Comparison of ENCODE assay signal across 8 cellular contexts in the genomic region with DNA sequence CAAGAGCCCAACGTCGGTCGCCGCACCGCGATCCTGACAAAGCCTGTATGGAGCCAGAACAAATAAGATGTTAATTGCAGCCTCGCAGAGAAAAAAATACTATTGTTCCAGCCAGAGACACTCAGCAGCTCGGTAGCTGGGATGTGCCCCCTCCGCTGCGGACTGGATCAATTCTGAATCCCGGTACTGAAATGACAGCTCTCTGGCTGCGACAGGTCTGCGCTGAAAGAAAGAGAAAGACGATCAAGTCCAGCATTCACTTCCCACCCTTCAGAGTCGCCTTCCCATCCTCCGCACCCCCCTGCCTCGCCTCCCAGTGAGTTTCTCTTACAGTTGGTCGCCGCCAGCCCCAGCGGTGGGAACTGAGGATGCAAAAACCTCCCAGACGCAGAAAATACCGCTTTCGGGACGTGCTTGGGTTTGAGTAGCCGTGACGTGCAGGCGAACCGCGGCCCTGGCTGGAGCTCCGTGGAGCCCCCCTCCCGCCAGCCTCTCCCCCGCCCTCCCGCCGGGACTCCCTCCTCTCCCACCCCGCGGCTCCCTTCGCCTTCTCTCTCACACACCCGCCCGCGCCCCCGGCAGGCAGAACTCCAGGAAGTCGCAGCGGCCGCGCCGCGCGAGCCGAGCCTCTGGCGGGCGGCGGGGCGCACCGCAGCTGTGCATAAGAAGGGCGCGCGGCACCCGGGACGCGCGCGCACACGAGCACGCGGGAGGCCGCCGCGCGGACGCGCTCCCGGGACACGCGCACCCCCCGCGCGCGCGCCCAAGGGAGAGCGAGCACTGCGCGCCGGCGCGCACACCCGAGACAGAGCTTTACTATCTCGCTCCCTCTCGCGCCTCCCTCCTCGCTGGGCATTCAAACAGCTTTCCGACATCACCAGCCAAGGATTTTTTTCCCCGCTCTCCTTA. TPM values are rescaled to one million over a fixed set of nuclear protein-coding genes. Genes with fewer than 3 reads are reported as not detected.
DNase-seq lines count a peak whose midpoint lies in the region; ATAC-seq and TF ChIP-seq lines count a peak whose summit lies in the region.

A gene (plus strand): TSS at position 780 of the 909 bp plus-strand sequence. CDS start 3,394 bp downstream, outside the sequence.

- intact Hi-C loops in activated CD8-positive, alpha-beta T cell treated with anti-CD3 and anti-CD28 coated beads for 36 hours (cut with micrococcal nuclease), result loop anchor here (5.0 to 10.0 kb wide), 2 partner anchors 333 to 1480 kb away; no protein-coding TSS in a partner anchor

- H3K27ac Mint-ChIP-seq in activated CD8-positive, alpha-beta T cell treated with anti-CD3 and anti-CD28 coated beads for 36 hours, result no peak within 1 kb of the TSS
- H3K27ac Mint-ChIP-seq in memory B cell, result no peak within 1 kb of the TSS

- H3K9ac ChIP-seq in subcutaneous abdominal adipose tissue (ENCODE audit: low read length in 5 of 5), result peak within 1 kb of the TSS in 4 of 5 donors; percentile 54 to 76 (median 66)

- H3K27me3 ChIP-seq in subcutaneous abdominal adipose tissue (ENCODE audit: control insufficient read depth in 5 of 5, insufficient read depth in 4 of 5, low read length in 5 of 5), result peaks cover 0 to 17% (median 4%) of the 10 kb centered on the region in 5 donors

- peaks cover 49% of the 10 kb centered on the region for H3K27me3 Mint-ChIP-seq in activated CD8-positive, alpha-beta T cell treated with anti-CD3 and anti-CD28 coated beads for 36 hours
- peaks cover 11% of the 10 kb centered on the region for H3K27me3 Mint-ChIP-seq in memory B cell

- peaks cover 13% of the 10 kb centered on the region for H3K4me1 Mint-ChIP-seq in activated CD8-positive, alpha-beta T cell treated with anti-CD3 and anti-CD28 coated beads for 36 hours (ENCODE audit: low read depth)
- peaks cover 18% of the 10 kb centered on the region for H3K4me1 Mint-ChIP-seq in memory B cell

- POLR2A ChIA-PET in activated CD8-positive, alpha-beta T cell treated with anti-CD3 and anti-CD28 coated beads for 36 hours (lab: Charles Lee), result interaction anchor here (0.5 kb wide), 1 partner anchor 61 kb away, joined by 3 read pairs; no protein-coding TSS in a partner anchor

- peak within 1 kb of the TSS; percentile 62 for H3K4me3 Mint-ChIP-seq in activated CD8-positive, alpha-beta T cell treated with anti-CD3 and anti-CD28 coated beads for 36 hours
- H3K4me3 Mint-ChIP-seq in memory B cell, result peak within 1 kb of the TSS; percentile 88

- no peaks in the 10 kb centered on the region for H3K9me3 ChIP-seq in subcutaneous abdominal adipose tissue (ENCODE audit: control insufficient read depth in 5 of 5, low read length in 5 of 5)

- H3K36me3 Mint-ChIP-seq in activated CD8-positive, alpha-beta T cell treated with anti-CD3 and anti-CD28 coated beads for 36 hours (ENCODE audit: low read depth), result no peaks in the 10 kb centered on the region
- H3K36me3 Mint-ChIP-seq in memory B cell, result no peaks in the 10 kb centered on the region

- H3K36me3 ChIP-seq in subcutaneous abdominal adipose tissue (ENCODE audit: control insufficient read depth in 5 of 5, insufficient read depth in 5 of 5, low read length in 5 of 5), result no peaks in the 10 kb centered on the region

- no peak within 1 kb of the TSS for H3K27ac ChIP-seq in subcutaneous abdominal adipose tissue (ENCODE audit: low read depth, low read length)

- H3K4me1 ChIP-seq in subcutaneous abdominal adipose tissue (ENCODE audit: control insufficient read depth in 5 of 5, insufficient read depth in 5 of 5, low read length in 5 of 5), result peaks cover 0 to 30% (median 25%) of the 10 kb centered on the region in 5 donors

- no peak for TF ChIP-seq CTCF in activated CD8-positive, alpha-beta T cell treated with anti-CD3 and anti-CD28 coated beads for 36 hours (IDR thresholded peaks at IDR 0.05)
- TF ChIP-seq CTCF in epithelial cell of esophagus (IDR thresholded peaks at IDR 0.05; ENCODE audit: insufficient read depth, low read depth, low read length, missing control alignments), result no peak

- CTCF ChIA-PET in activated CD8-positive, alpha-beta T cell treated with anti-CD3 and anti-CD28 coated beads for 36 hours (lab: Charles Lee), result interaction anchor here (0.6 to 1.4 kb wide), 4 partner anchors 62 to 332 kb away, joined by 3 to 5 read pairs (median 3); no protein-coding TSS in a partner anchor

- H3K4me3 ChIP-seq in epithelial cell of esophagus (ENCODE audit: low read length) (peak within 1 kb of the TSS; percentile 47), subcutaneous abdominal adipose tissue (ENCODE audit: low read depth in 1 of 5, low read length in 5 of 5) (peak within 1 kb of the TSS; percentile 79 to 95 (median 82))

- H3K9me3 Mint-ChIP-seq in activated CD8-positive, alpha-beta T cell treated with anti-CD3 and anti-CD28 coated beads for 36 hours, result no peaks in the 10 kb centered on the region
- H3K9me3 Mint-ChIP-seq in memory B cell, result no peaks in the 10 kb centered on the region

- DNase-seq in CD1c-positive myeloid dendritic cell (ENCODE audit: extremely low spot score), result peak; percentile 79
- DNase-seq in NCI-H345 treated with DMSO at 0.1 percent for 48 hours (lab: John Stamatoyannopoulos, UW; ENCODE audit: unreplicated experiment), result peak; percentile 86
- DNase-seq in activated CD8-positive, alpha-beta T cell treated with anti-CD3 and anti-CD28 coated beads for 36 hours, result peak; percentile 36
- peak; percentile 57 for DNase-seq in epithelial cell of esophagus (ENCODE audit: low read depth)
- DNase-seq in memory B cell (ENCODE audit: low spot score in 2 of 2), result peak; percentile 4 to 28

- peak; percentile 61 for ATAC-seq in GM19324 (IDR thresholded peaks at IDR 0.05; ENCODE audit: low FRiP score, unreplicated experiment)
- ATAC-seq in HG03342 (IDR thresholded peaks at IDR 0.05; ENCODE audit: unreplicated experiment), result peak; percentile 80
- ATAC-seq in activated CD8-positive, alpha-beta T cell treated with anti-CD3 and anti-CD28 coated beads for 36 hours, result peak; percentile 78
- peak; percentile 76 for ATAC-seq in memory B cell (ENCODE audit: low read depth)

RNA-seq across cellular contexts. Expression of the gene that starts here (rescaled TPM):
- total RNA-seq in activated CD8-positive, alpha-beta T cell treated with anti-CD3 and anti-CD28 coated beads for 36 hours, result not detected

Comparison
In these comparisons a context has a peak if more than half of its experiments do, and no peak if none do; other contexts are left out.
1. Peak in DNase-seq and ATAC-seq in activated CD8-positive, alpha-beta T cell treated with anti-CD3 and anti-CD28 coated beads for 36 hours; RNA of the gene not detected or under 1 TPM.
2. DNase-seq: peak in every context shown above with its lines; median percentile 86 in NCI-H345 treated with DMSO at 0.1 percent for 48 hours; 79 in CD1c-positive myeloid dendritic cell; 57 in epithelial cell of esophagus; 36 in activated CD8-positive, alpha-beta T cell treated with anti-CD3 and anti-CD28 coated beads for 36 hours; 16 in memory B cell.